9 cellular contexts compared by ENCODE assay signal in the genomic region with DNA sequence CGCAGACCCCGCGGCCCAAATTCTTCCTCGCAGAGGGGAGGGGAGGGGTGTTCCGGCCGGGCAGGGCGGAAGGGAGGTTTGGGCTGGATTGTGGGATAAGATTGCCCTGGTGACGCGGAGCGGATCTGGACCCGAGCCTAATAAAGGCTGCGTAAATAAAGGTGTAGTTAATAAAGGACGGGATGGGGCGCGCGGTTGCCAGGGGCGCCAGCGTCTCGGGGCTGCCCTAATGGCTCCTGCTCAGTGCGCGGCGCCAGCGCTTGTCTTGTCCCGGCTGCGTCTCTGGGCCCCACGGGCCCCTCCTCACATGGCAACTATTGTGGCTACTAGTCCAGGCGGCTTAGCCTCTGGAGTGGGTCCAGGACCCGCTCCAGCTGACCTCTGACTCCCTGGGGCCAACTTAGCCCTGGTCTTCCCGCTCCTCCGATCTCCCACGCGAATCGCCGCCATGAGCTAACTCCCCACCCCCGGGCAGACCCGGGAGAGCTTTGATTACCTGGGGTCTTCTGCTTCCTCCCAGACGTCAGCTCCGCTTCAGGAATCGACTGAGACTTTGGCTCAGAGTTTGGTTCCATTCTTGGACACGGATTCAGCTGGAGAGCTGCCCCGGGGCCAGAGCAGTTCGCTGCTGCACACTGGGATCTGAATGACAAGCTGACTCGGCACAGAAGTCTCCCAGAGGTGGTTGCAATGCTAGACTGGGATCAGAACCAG. TPM values are rescaled to one million over a fixed set of nuclear protein-coding genes. Genes with fewer than 3 reads are reported as not detected.
DNase-seq lines count a peak whose midpoint lies in the region; ATAC-seq, FAIRE-seq and TF ChIP-seq lines count a peak whose summit lies in the region.
"Had no signal": no experiment of that assay in that cellular context is flagged by ENCODE, and none has a peak within 500 bp of the region (broad histone marks: within the 10 kb centered on the region; RNA-seq: fewer than 3 reads in every experiment).

No MANE protein-coding gene starts in this region.

- peak overlapping the region; percentile 62 for H3K4me2 ChIP-seq in endothelial cell of umbilical vein (ENCODE audit: insufficient read depth, low read length)
- H3K4me2 ChIP-seq in neuronal stem cell (ENCODE audit: insufficient read depth, low read length, poor library complexity, severe bottlenecking): no peak overlapping the region

- ATAC-seq in HG02981 (IDR thresholded peaks at IDR 0.05; ENCODE audit: unreplicated experiment) (no peak), HG02870 (IDR thresholded peaks at IDR 0.05; ENCODE audit: unreplicated experiment) (no peak)

- no peak overlapping the region for H3K18ac ChIP-seq in neuronal stem cell (ENCODE audit: low read length)

- H4K8ac ChIP-seq in neuronal stem cell (ENCODE audit: low read depth, low read length): no peak overlapping the region

- no peak for FAIRE-seq in endothelial cell of umbilical vein (lab: Jason Lieb, UNC)

- no peak overlapping the region for H4K91ac ChIP-seq in neuronal stem cell (ENCODE audit: low read depth, low read length, poor library complexity)

- BruUV-seq in endothelial cell of umbilical vein (replicated peaks; lab: Mats Ljungman, UMichigan): no TSS peak

- DNase-seq in CD8-positive, alpha-beta memory T cell: no peak
- DNase-seq in endothelial cell of umbilical vein (ENCODE audit: low read depth, low spot score) (no peak), neuronal stem cell (ENCODE audit: low spot score) (no peak), GM19238 (ENCODE audit: insufficient read length, low spot score) (no peak), NCI-H1930 (lab: John Stamatoyannopoulos, UW) (no peak)
- DNase-seq: H9 had no signal

- peaks cover 4% of the 10 kb centered on the region for H3K27me3 ChIP-seq in CD8-positive, alpha-beta memory T cell (ENCODE audit: insufficient read depth, low read length, poor library complexity, severe bottlenecking)
- peaks cover 19 to 21% of the 10 kb centered on the region in 2 experiments for H3K27me3 ChIP-seq in endothelial cell of umbilical vein (ENCODE audit: control insufficient read depth in 2 of 2, insufficient read depth in 2 of 2, low read length in 2 of 2)
- no peaks in the 10 kb centered on the region for H3K27me3 ChIP-seq in neuronal stem cell (ENCODE audit: control insufficient read depth in 3 of 3, insufficient read depth in 3 of 3, low read depth in 1 of 3, low read length in 3 of 3)

- H3K4me3 ChIP-seq in CD8-positive, alpha-beta memory T cell (ENCODE audit: low read length): no peak overlapping the region
- H3K4me3 ChIP-seq in endothelial cell of umbilical vein (replicated peaks in 1 of 3; ENCODE audit: insufficient read depth in 1 of 3, low read depth in 1 of 3, low read length in 3 of 3) (peak overlapping the region in 2 of 3 experiments; percentile 30 to 43), neuronal stem cell (ENCODE audit: low read length in 2 of 2) (no peak overlapping the region)

- H3K27ac ChIP-seq in CD8-positive, alpha-beta memory T cell (ENCODE audit: low read depth, low read length): no peak overlapping the region
- H3K27ac ChIP-seq in endothelial cell of umbilical vein (ENCODE audit: insufficient read depth, low read depth, low read length): no peak overlapping the region
- H3K27ac ChIP-seq in neuronal stem cell (replicated peaks; ENCODE audit: low read length): no peak overlapping the region

- no peaks in the 10 kb centered on the region for H3K36me3 Mint-ChIP-seq in CD8-positive, alpha-beta memory T cell
- H3K36me3 Mint-ChIP-seq in IgD-negative memory B cell: peaks cover 4% of the 10 kb centered on the region

- no peak for TF ChIP-seq CTCF in endothelial cell of umbilical vein (IDR thresholded peaks at IDR 0.05; ENCODE audit: extremely low read depth in 1 of 2, insufficient read depth in 1 of 2, low read depth in 1 of 2, low read length in 2 of 2)

- no peak overlapping the region for H2BK5ac ChIP-seq in neuronal stem cell (ENCODE audit: low read length)

- H3K9me3 ChIP-seq in CD8-positive, alpha-beta memory T cell (ENCODE audit: low read length): no peaks in the 10 kb centered on the region
- H3K9me3 ChIP-seq in endothelial cell of umbilical vein (replicated peaks; ENCODE audit: control insufficient read depth, insufficient read depth, low read length) (no peaks in the 10 kb centered on the region), neuronal stem cell (replicated peaks in 1 of 2; ENCODE audit: control insufficient read depth in 2 of 2, insufficient read depth in 1 of 2, low read depth in 1 of 2, low read length in 2 of 2) (peaks cover 3 to 4% of the 10 kb centered on the region in 2 donors)

- peak overlapping the region; percentile 14 for H2BK15ac ChIP-seq in neuronal stem cell (ENCODE audit: low read length)

- CTCF ChIA-PET in CD8-positive, alpha-beta memory T cell (lab: Charles Lee): interaction anchor here (1.6 to 3.4 kb wide), 3 partner anchors 10 to 168 kb away, joined by 4 to 11 read pairs (median 6); no protein-coding TSS in a partner anchor
- CTCF ChIA-PET in endothelial cell of umbilical vein (lab: Charles Lee): interaction anchor here (1.0 to 5.9 kb wide), 13 partner anchors 9 to 252 kb away, joined by 3 to 148 read pairs (median 4); no protein-coding TSS in a partner anchor

- H3K4me3 Mint-ChIP-seq in CD8-positive, alpha-beta memory T cell: peak overlapping the region in 6 of 7 donors; percentile 24 to 68 (median 48)
- H3K4me3 Mint-ChIP-seq in IgD-negative memory B cell: peak overlapping the region in 3 of 4 donors; percentile 34 to 83 (median 51)
- H3K4me3 Mint-ChIP-seq: H9 had no signal

- H3K14ac ChIP-seq in neuronal stem cell (ENCODE audit: low read length): no peak overlapping the region

- no peak for TF ChIP-seq POLR2A in endothelial cell of umbilical vein (IDR thresholded peaks at IDR 0.05; ENCODE audit: low read depth, low read length)

- H3K4ac ChIP-seq in neuronal stem cell (ENCODE audit: low read length): no peak overlapping the region

- H2BK12ac ChIP-seq in neuronal stem cell (ENCODE audit: low read length): no peak overlapping the region

- POLR2A ChIA-PET in CD8-positive, alpha-beta memory T cell (lab: Charles Lee): no interaction called here
- POLR2A ChIA-PET in endothelial cell of umbilical vein (lab: Charles Lee): no interaction called here

- peak overlapping the region; percentile 17 for H2BK120ac ChIP-seq in neuronal stem cell (ENCODE audit: low read depth, low read length)

- H3K27ac Mint-ChIP-seq in CD8-positive, alpha-beta memory T cell: no peak overlapping the region
- H3K27ac Mint-ChIP-seq in IgD-negative memory B cell: no peak overlapping the region

- H3K9ac ChIP-seq in endothelial cell of umbilical vein (replicated peaks; ENCODE audit: extremely low read depth, insufficient read depth, low read length): no peak overlapping the region
- no peak overlapping the region for H3K9ac ChIP-seq in neuronal stem cell (ENCODE audit: low read depth, low read length, poor library complexity)

- peak overlapping the region; percentile 52 for H3K23ac ChIP-seq in neuronal stem cell (ENCODE audit: low read depth, low read length, poor library complexity)

- intact Hi-C loops in endothelial cell of umbilical vein (cut with micrococcal nuclease): loop anchor here (2.0 to 5.0 kb wide), 3 partner anchors 39 to 233 kb away; a partner anchor contains a TSS

- peaks cover 0 to 6% (median 2%) of the 10 kb centered on the region in 3 donors for H3K4me1 Mint-ChIP-seq in CD8-positive, alpha-beta memory T cell
- peaks cover 0 to 3% (median 1%) of the 10 kb centered on the region in 3 donors for H3K4me1 Mint-ChIP-seq in IgD-negative memory B cell

- no CpG with 5 or more reads among the region's 43 CpGs for WGBS in neuronal stem cell (ENCODE audit: extremely low coverage in 2 of 2, insufficient read length in 2 of 2, insufficient replicate concordance in 1 of 2), 2 donors

- peak overlapping the region; percentile 68 for H2AFZ ChIP-seq in endothelial cell of umbilical vein (ENCODE audit: low read depth, low read length)
- peak overlapping the region; percentile 17 for H2AFZ ChIP-seq in neuronal stem cell (ENCODE audit: low read length)

- no peaks in the 10 kb centered on the region for H3K79me2 ChIP-seq in endothelial cell of umbilical vein (ENCODE audit: control insufficient read depth, insufficient read depth, low read length)

- peaks cover 6 to 8% (median 6%) of the 10 kb centered on the region in 5 donors for H3K9me3 Mint-ChIP-seq in CD8-positive, alpha-beta memory T cell
- H3K9me3 Mint-ChIP-seq in IgD-negative memory B cell: peaks cover 1 to 10% (median 4%) of the 10 kb centered on the region in 3 donors

- H3K9me1 ChIP-seq in endothelial cell of umbilical vein (replicated peaks; ENCODE audit: control insufficient read depth, extremely low read depth, insufficient read depth, low read length): no peaks in the 10 kb centered on the region

- no peaks in the 10 kb centered on the region for H3K36me3 ChIP-seq in CD8-positive, alpha-beta memory T cell (ENCODE audit: insufficient read depth, low read length)
- H3K36me3 ChIP-seq in endothelial cell of umbilical vein (ENCODE audit: control insufficient read depth in 2 of 2, extremely low read depth in 1 of 2, insufficient read depth in 2 of 2, low read length in 2 of 2) (no peaks in the 10 kb centered on the region), neuronal stem cell (replicated peaks in 1 of 2; ENCODE audit: control insufficient read depth in 2 of 2, insufficient read depth in 2 of 2, low read length in 2 of 2) (no peaks in the 10 kb centered on the region)

- no peaks in the 10 kb centered on the region for H3K79me1 ChIP-seq in neuronal stem cell (ENCODE audit: low read depth, low read length)

- no peak overlapping the region for H2AK5ac ChIP-seq in neuronal stem cell (ENCODE audit: low read depth, low read length)

- no peaks in the 10 kb centered on the region for H4K20me1 ChIP-seq in endothelial cell of umbilical vein (replicated peaks; ENCODE audit: control insufficient read depth, extremely low read depth, insufficient read depth, low read length)

- H3K27me3 Mint-ChIP-seq in CD8-positive, alpha-beta memory T cell: peaks cover 10 to 45% of the 10 kb centered on the region in 2 donors
- peaks cover 19% of the 10 kb centered on the region for H3K27me3 Mint-ChIP-seq in IgD-negative memory B cell

- no peaks in the 10 kb centered on the region for H3K4me1 ChIP-seq in CD8-positive, alpha-beta memory T cell (ENCODE audit: insufficient read depth, low read length)
- peaks cover 2% of the 10 kb centered on the region for H3K4me1 ChIP-seq in endothelial cell of umbilical vein (ENCODE audit: control insufficient read depth, extremely low read depth, insufficient read depth, low read length)
- H3K4me1 ChIP-seq in neuronal stem cell (ENCODE audit: control insufficient read depth in 2 of 2, insufficient read depth in 1 of 2, low read depth in 1 of 2, low read length in 2 of 2): no peaks in the 10 kb centered on the region

- dilution Hi-C loops in endothelial cell of umbilical vein (cut with MboI; ENCODE audit: extremely low pct_ligation_motif_present, low sequenced_read_pairs): no loop called here

RNA-seq across cellular contexts. Expression of a gene that starts 36.5 kb away (rescaled TPM):
- total RNA-seq in CD8-positive, alpha-beta memory T cell: under 1 TPM in 1 of 2 experiments, not detected in 1; 0.22 TPM
- polyA plus RNA-seq in CD8-positive, alpha-beta memory T cell: not detected
- polyA plus RNA-seq in IgD-negative memory B cell: not detected
- total RNA-seq in endothelial cell of umbilical vein: not detected in 2 replicates
- 0.06 TPM in 1 of 2 replicates, not detected in the other for polyA plus RNA-seq in endothelial cell of umbilical vein
- polyA plus RNA-seq in endothelial cell of umbilical vein (2011; cell fraction: cytosol; rRNA removed): 0.05 TPM in 1 of 2 replicates, not detected in the other
- polyA plus RNA-seq in endothelial cell of umbilical vein (2011; cell fraction: nucleus; rRNA removed): 0.28 TPM in 1 of 2 replicates, not detected in the other
- polyA plus RNA-seq in endothelial cell of umbilical vein (2012): not detected in 2 replicates
- not detected in 2 replicates for polyA minus RNA-seq in endothelial cell of umbilical vein
- polyA minus RNA-seq in endothelial cell of umbilical vein (2011; cell fraction: cytosol; rRNA and poly(A)+ RNA removed): not detected
- 0.43 TPM in 1 of 2 replicates, not detected in the other for polyA minus RNA-seq in endothelial cell of umbilical vein (2011; cell fraction: nucleus; rRNA and poly(A)+ RNA removed)
- polyA plus RNA-seq in neuronal stem cell (2013, experiment 1 of 2): not detected
- not detected for polyA plus RNA-seq in neuronal stem cell (2013, experiment 2 of 2)
- total RNA-seq: H9 had no signal

RNA-seq across cellular contexts. Expression of a gene that starts 39.8 kb away (rescaled TPM):
- 1 to 10 TPM; 3.4 to 5.1 TPM for total RNA-seq in CD8-positive, alpha-beta memory T cell
- 0.18 TPM for polyA plus RNA-seq in CD8-positive, alpha-beta memory T cell
- polyA plus RNA-seq in IgD-negative memory B cell (not detected), endothelial cell of umbilical vein (2.9 and 3.9 TPM in 2 replicates)
- 24.2 and 25.2 TPM in 2 replicates for total RNA-seq in endothelial cell of umbilical vein
- 4.7 and 4.8 TPM in 2 replicates for polyA plus RNA-seq in endothelial cell of umbilical vein (2011; cell fraction: cytosol; rRNA removed)
- 10.8 and 12.9 TPM in 2 replicates for polyA plus RNA-seq in endothelial cell of umbilical vein (2011; cell fraction: nucleus; rRNA removed)
- polyA plus RNA-seq in endothelial cell of umbilical vein (2012): 23.5 and 24.6 TPM in 2 replicates
- polyA minus RNA-seq in endothelial cell of umbilical vein: 8.4 and 10.5 TPM in 2 replicates
- 1.2 TPM for polyA minus RNA-seq in endothelial cell of umbilical vein (2011; cell fraction: cytosol; rRNA and poly(A)+ RNA removed)
- 6.4 and 8.8 TPM in 2 replicates for polyA minus RNA-seq in endothelial cell of umbilical vein (2011; cell fraction: nucleus; rRNA and poly(A)+ RNA removed)
- polyA plus RNA-seq in neuronal stem cell (2013, experiment 1 of 2): 16.2 TPM
- polyA plus RNA-seq in neuronal stem cell (2013, experiment 2 of 2): 15.9 TPM

Comparison
In these comparisons a context has a peak if more than half of its experiments do, and no peak if none do; other contexts are left out.
1. H3K4me3 ChIP-seq: peak in endothelial cell of umbilical vein (2 of 3); none in CD8-positive, alpha-beta memory T cell (single experiment) and neuronal stem cell (0 of 2).